Comparison of ENCODE assay signal across 8 cellular contexts in genomic region chr11:3865388-3866193, GRCh38. TPM values are rescaled to one million over a fixed set of nuclear protein-coding genes. Genes with fewer than 3 reads are reported as not detected.
A peak's percentile ranks its signal among the peaks of the same experiment; 100 is the strongest.
DNase-seq lines count a peak whose midpoint lies in the region; ATAC-seq and TF ChIP-seq lines count a peak whose summit lies in the region.

No MANE protein-coding gene starts in this region.

- no peaks in the 10 kb centered on the region for H3K9me3 ChIP-seq in naive thymus-derived CD4-positive, alpha-beta T cell (ENCODE audit: control insufficient read depth in 2 of 3, low read length in 3 of 3)

- no peak for TF ChIP-seq RAD21 in Ishikawa (IDR thresholded peaks at IDR 0.05; ENCODE audit: low read depth)

- H3K27ac Mint-ChIP-seq in MCF 10A (ENCODE audit: low read depth, unreplicated experiment): peak overlapping the region; percentile 57
- peak overlapping the region; percentile 76 to 95 (median 87) for H3K27ac Mint-ChIP-seq in naive thymus-derived CD4-positive, alpha-beta T cell

- DNase-seq in EH (ENCODE audit: low read depth) (peak; percentile 77), MCF 10A (ENCODE audit: unreplicated experiment) (peak; percentile 36), epidermal melanocyte (ENCODE audit: insufficient read length, low spot score) (no peak), NCI-H345 treated with DMSO at 0.1 percent for 48 hours (lab: John Stamatoyannopoulos, UW; ENCODE audit: unreplicated experiment) (no peak), NCI-H526 (lab: John Stamatoyannopoulos, UW) (no peak)
- DNase-seq in naive thymus-derived CD4-positive, alpha-beta T cell: peak in 1 of 9 donors; percentile 21
- no peak for DNase-seq in stimulated activated CD4-positive, alpha-beta T cell treated with anti-CD3 and anti-CD28 coated beads, Interleukin-4, amount 100 ng/mL, for 1 hour

- H3K9me3 Mint-ChIP-seq in MCF 10A (ENCODE audit: unreplicated experiment): no peaks in the 10 kb centered on the region
- H3K9me3 Mint-ChIP-seq in naive thymus-derived CD4-positive, alpha-beta T cell: peaks cover 0 to 4% (median 0%) of the 10 kb centered on the region in 11 donors

- H3K4me1 Mint-ChIP-seq in MCF 10A (ENCODE audit: insufficient read depth, unreplicated experiment): peaks cover 21% of the 10 kb centered on the region
- peaks cover 72 to 97% (median 90%) of the 10 kb centered on the region in 7 donors for H3K4me1 Mint-ChIP-seq in naive thymus-derived CD4-positive, alpha-beta T cell

- ATAC-seq in naive thymus-derived CD4-positive, alpha-beta T cell: peak; percentile 18

- no peak overlapping the region for H3K4me3 ChIP-seq in naive thymus-derived CD4-positive, alpha-beta T cell (ENCODE audit: low read length)

- CTCF ChIA-PET in MCF 10A (lab: Yijun Ruan, JAX): interaction anchor here (0.7 to 3.7 kb wide), 5 partner anchors 11 to 207 kb away, joined by 3 to 27 read pairs (median 4); partner anchors contain the start of gene STIM1
- CTCF ChIA-PET in naive thymus-derived CD4-positive, alpha-beta T cell (lab: Charles Lee): interaction anchor here (0.8 to 1.6 kb wide), 5 partner anchors 11 to 199 kb away, joined by 3 to 4 read pairs (median 4); partner anchors contain the start of gene STIM1

- no peaks in the 10 kb centered on the region for H3K36me3 ChIP-seq in naive thymus-derived CD4-positive, alpha-beta T cell (ENCODE audit: control insufficient read depth in 2 of 3, insufficient read depth in 3 of 3, low read length in 3 of 3)

- POLR2A ChIA-PET in MCF 10A (lab: Yijun Ruan, JAX): interaction anchor here (0.7 to 1.7 kb wide), 5 partner anchors 10 to 290 kb away, joined by 3 to 11 read pairs (median 3); partner anchors contain the start of gene STIM1
- POLR2A ChIA-PET in naive thymus-derived CD4-positive, alpha-beta T cell (lab: Charles Lee): interaction anchor here (0.6 to 6.1 kb wide), 6 partner anchors 11 to 224 kb away, joined by 3 to 82 read pairs (median 4); partner anchors contain the start of gene STIM1

- H3K27me3 ChIP-seq in naive thymus-derived CD4-positive, alpha-beta T cell (ENCODE audit: control insufficient read depth in 2 of 2, insufficient read depth in 2 of 2, low read length in 2 of 2): no peaks in the 10 kb centered on the region

- H3K27ac ChIP-seq in naive thymus-derived CD4-positive, alpha-beta T cell (ENCODE audit: low read depth, low read length): peak overlapping the region; percentile 66

- no peaks in the 10 kb centered on the region for H3K36me3 Mint-ChIP-seq in MCF 10A (ENCODE audit: insufficient read depth, unreplicated experiment)
- peaks cover 0 to 30% (median 0%) of the 10 kb centered on the region in 5 donors for H3K36me3 Mint-ChIP-seq in naive thymus-derived CD4-positive, alpha-beta T cell

- intact Hi-C loops in MCF 10A (cut with micrococcal nuclease): no loop called here
- intact Hi-C loops in naive thymus-derived CD4-positive, alpha-beta T cell (cut with micrococcal nuclease): loop anchor here (1.0 to 2.0 kb wide), 2 partner anchors 9 to 13 kb away; no protein-coding TSS in a partner anchor

- no peak for TF ChIP-seq EP300 in Ishikawa (IDR thresholded peaks at IDR 0.05; ENCODE audit: borderline replicate concordance)

- no peak overlapping the region for H3K4me3 Mint-ChIP-seq in MCF 10A (ENCODE audit: unreplicated experiment)
- H3K4me3 Mint-ChIP-seq in naive thymus-derived CD4-positive, alpha-beta T cell: peak overlapping the region; percentile 49 to 85 (median 69)

- H3K27me3 Mint-ChIP-seq in MCF 10A (ENCODE audit: insufficient read depth, unreplicated experiment): no peaks in the 10 kb centered on the region
- no peaks in the 10 kb centered on the region for H3K27me3 Mint-ChIP-seq in naive thymus-derived CD4-positive, alpha-beta T cell

- peaks cover 43 to 70% of the 10 kb centered on the region in 2 donors for H3K4me1 ChIP-seq in naive thymus-derived CD4-positive, alpha-beta T cell (ENCODE audit: control insufficient read depth in 2 of 2, insufficient read depth in 2 of 2, low read length in 2 of 2)

- BruUV-seq in MCF 10A (replicated peaks; lab: Mats Ljungman, UMichigan): no TSS peak

- no peak for TF ChIP-seq CTCF in MCF 10A (IDR thresholded peaks at IDR 0.05; ENCODE audit: unreplicated experiment)

TF ChIP-seq in Ishikawa, 13 proteins besides CTCF, POLR2A, EP300 and RAD21:
- TF ChIP-seq, protein P1, sequence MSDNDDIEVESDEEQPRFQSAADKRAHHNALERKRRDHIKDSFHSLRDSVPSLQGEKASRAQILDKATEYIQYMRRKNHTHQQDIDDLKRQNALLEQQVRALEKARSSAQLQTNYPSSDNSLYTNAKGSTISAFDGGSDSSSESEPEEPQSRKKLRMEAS (IDR thresholded peaks at IDR 0.05): no peak
- no peak for TF ChIP-seq CEBPB (IDR thresholded peaks at IDR 0.05)
- TF ChIP-seq TEAD4 (IDR thresholded peaks at IDR 0.05): 0 out of 2 replicates have a peak, but pooled peaks have one; percentile 20
- 0 out of 2 replicates have a peak, but pooled peaks have one; percentile 18 for TF ChIP-seq NFIC (IDR thresholded peaks at IDR 0.05)
- TF ChIP-seq REST (IDR thresholded peaks at IDR 0.05; ENCODE audit: low read depth): no peak
- no peak for TF ChIP-seq ZBTB7A (IDR thresholded peaks at IDR 0.05; ENCODE audit: low read depth)
- TF ChIP-seq, protein P2, sequence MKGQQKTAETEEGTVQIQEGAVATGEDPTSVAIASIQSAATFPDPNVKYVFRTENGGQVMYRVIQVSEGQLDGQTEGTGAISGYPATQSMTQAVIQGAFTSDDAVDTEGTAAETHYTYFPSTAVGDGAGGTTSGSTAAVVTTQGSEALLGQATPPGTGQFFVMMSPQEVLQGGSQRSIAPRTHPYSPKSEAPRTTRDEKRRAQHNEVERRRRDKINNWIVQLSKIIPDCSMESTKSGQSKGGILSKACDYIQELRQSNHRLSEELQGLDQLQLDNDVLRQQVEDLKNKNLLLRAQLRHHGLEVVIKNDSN (IDR thresholded peaks at IDR 0.05): no peak

RNA-seq across cellular contexts. Expression of gene STIM1, which starts 10.1 kb away (rescaled TPM):
- total RNA-seq in MCF 10A (2022): 41.2 and 56.2 TPM in 2 replicates
- 100 to 1,000 TPM in 3 of 5 experiments, 10 to 100 TPM in 2; 95.6 to 117 (median 103) TPM for total RNA-seq in naive thymus-derived CD4-positive, alpha-beta T cell
- 10 to 100 TPM; 38.4 to 43.6 TPM for polyA plus RNA-seq in naive thymus-derived CD4-positive, alpha-beta T cell

RNA-seq across cellular contexts. Expression of gene RHOG, which starts 24.8 kb away (rescaled TPM):
- 32.6 and 35.7 TPM in 2 replicates for total RNA-seq in MCF 10A (2022)
- 100 to 1,000 TPM in 2 of 5 experiments, 10 to 100 TPM in 3; 89.4 to 147 (median 96.3) TPM for total RNA-seq in naive thymus-derived CD4-positive, alpha-beta T cell
- polyA plus RNA-seq in naive thymus-derived CD4-positive, alpha-beta T cell: 100 to 1,000 TPM; 133 to 220 TPM

RNA-seq across cellular contexts. Expression of gene PGAP2, which starts 57.2 kb away (rescaled TPM):
- total RNA-seq in MCF 10A (2022): 27.2 and 28.2 TPM in 2 replicates
- total RNA-seq in naive thymus-derived CD4-positive, alpha-beta T cell: 10 to 100 TPM; 20.8 to 28.3 (median 26.1) TPM
- polyA plus RNA-seq in naive thymus-derived CD4-positive, alpha-beta T cell: 10 to 100 TPM; 24.2 to 27.8 TPM

Comparison
In these comparisons a context has a peak if more than half of its experiments do, and no peak if none do; other contexts are left out.
1. DNase-seq: peak in EH (single experiment) and MCF 10A (single experiment); none in epidermal melanocyte (single experiment), NCI-H345 treated with DMSO at 0.1 percent for 48 hours (single experiment), stimulated activated CD4-positive, alpha-beta T cell treated with anti-CD3 and anti-CD28 coated beads, Interleukin-4, amount 100 ng/mL, for 1 hour (single experiment) and NCI-H526 (0 of 2).